ENCODE assay signal across 19 cellular contexts in genomic region chr6:160112628-160113294, GRCh38. TPM values are rescaled to one million over a fixed set of nuclear protein-coding genes. Genes with fewer than 3 reads are reported as not detected.
A peak's percentile ranks its signal among the peaks of the same experiment; 100 is the strongest.
DNase-seq lines count a peak whose midpoint lies in the region; ATAC-seq and TF ChIP-seq lines count a peak whose summit lies in the region.
"Had no signal": no experiment of that assay in that cellular context is flagged by ENCODE, and none has a peak within 500 bp of the region (broad histone marks: within the 10 kb centered on the region; RNA-seq: fewer than 3 reads in every experiment).

No MANE protein-coding gene starts in this region.

- peaks cover 22% of the 10 kb centered on the region for H3K36me3 Mint-ChIP-seq in stimulated activated naive CD8-positive, alpha-beta T cell treated with anti-CD3 and anti-CD28 coated beads, Interleukin-15, Interleukin-2, amounts not matched to agents 100 ng/mL and 50 ng/mL, for 24 hours (ENCODE audit: low read depth)
- H3K36me3 Mint-ChIP-seq in nephron progenitor cell (ENCODE audit: low read depth), result peaks cover 33% of the 10 kb centered on the region

- H2AFZ ChIP-seq in PC-9, result no peak overlapping the region

- no peak for ATAC-seq in stimulated activated naive CD8-positive, alpha-beta T cell treated with anti-CD3 and anti-CD28 coated beads, Interleukin-15, Interleukin-2, amounts not matched to agents 100 U/mL and 50 U/mL, for 24 hours
- ATAC-seq in HG02763 (IDR thresholded peaks at IDR 0.05; ENCODE audit: unreplicated experiment), result no peak
- ATAC-seq: A549, GM12878 had no signal

- H3K9me3 Mint-ChIP-seq in stimulated activated naive CD8-positive, alpha-beta T cell treated with anti-CD3 and anti-CD28 coated beads, Interleukin-15, Interleukin-2, amounts not matched to agents 100 ng/mL and 50 ng/mL, for 24 hours, result peaks cover 1% of the 10 kb centered on the region
- H3K9me3 Mint-ChIP-seq in nephron progenitor cell, result peaks cover 7% of the 10 kb centered on the region
- H3K9me3 Mint-ChIP-seq: IgD-negative memory B cell had no signal

- no peaks in the 10 kb centered on the region for H3K27me3 Mint-ChIP-seq in stimulated activated naive CD8-positive, alpha-beta T cell treated with anti-CD3 and anti-CD28 coated beads, Interleukin-15, Interleukin-2, amounts not matched to agents 100 ng/mL and 50 ng/mL, for 24 hours
- peaks cover 3% of the 10 kb centered on the region for H3K27me3 Mint-ChIP-seq in nephron progenitor cell (ENCODE audit: low read depth, poor library complexity)
- H3K27me3 Mint-ChIP-seq: IgD-negative memory B cell had no signal

- H3K36me3 ChIP-seq in PC-9 (ENCODE audit: low read depth), result no peaks in the 10 kb centered on the region

- H3K27ac ChIP-seq in PC-9, result no peak overlapping the region
- H3K27ac ChIP-seq: A549; BLaER1 treated with 17β-estradiol and CSF1 and Interleukin-3, amounts not matched to agents 10 nM and 100 nM had no signal

- H3K4me2 ChIP-seq in PC-9, result no peak overlapping the region
- H3K4me2 ChIP-seq: A549; BLaER1 treated with 17β-estradiol and CSF1 and Interleukin-3, amounts not matched to agents 10 nM and 100 nM had no signal

- H3K27me3 ChIP-seq in PC-9 (ENCODE audit: insufficient read depth, low read depth), result no peaks in the 10 kb centered on the region
- H3K27me3 ChIP-seq: BLaER1 treated with 17β-estradiol and CSF1 and Interleukin-3, amounts not matched to agents 10 nM and 100 nM had no signal

- peak overlapping the region; percentile 23 for H3K27ac Mint-ChIP-seq in stimulated activated naive CD8-positive, alpha-beta T cell treated with anti-CD3 and anti-CD28 coated beads, Interleukin-15, Interleukin-2, amounts not matched to agents 100 ng/mL and 50 ng/mL, for 24 hours
- H3K27ac Mint-ChIP-seq in nephron progenitor cell, result peak overlapping the region; percentile 19
- H3K27ac Mint-ChIP-seq: IgD-negative memory B cell had no signal

- H3K4me3 Mint-ChIP-seq in stimulated activated naive CD8-positive, alpha-beta T cell treated with anti-CD3 and anti-CD28 coated beads, Interleukin-15, Interleukin-2, amounts not matched to agents 100 ng/mL and 50 ng/mL, for 24 hours, result no peak overlapping the region
- H3K4me3 Mint-ChIP-seq in nephron progenitor cell, result no peak overlapping the region
- H3K4me3 Mint-ChIP-seq: IgD-negative memory B cell had no signal

- H3K4me3 ChIP-seq in epithelial cell of esophagus (ENCODE audit: low read length), result no peak overlapping the region
- H3K4me3 ChIP-seq in PC-9, result no peak overlapping the region
- H3K4me3 ChIP-seq: A549; BLaER1 treated with 17β-estradiol and CSF1 and Interleukin-3, amounts not matched to agents 10 nM and 100 nM; GM12878 had no signal

- no peaks in the 10 kb centered on the region for H4K20me1 ChIP-seq in PC-9 (ENCODE audit: insufficient read depth)
- H4K20me1 ChIP-seq: BLaER1 treated with 17β-estradiol and CSF1 and Interleukin-3, amounts not matched to agents 10 nM and 100 nM had no signal

- H3K4me1 ChIP-seq in PC-9 (replicated peaks; ENCODE audit: insufficient read depth), result no peaks in the 10 kb centered on the region
- H3K4me1 ChIP-seq: A549; BLaER1 treated with 17β-estradiol and CSF1 and Interleukin-3, amounts not matched to agents 10 nM and 100 nM had no signal

- CTCF ChIA-PET in PC-9 (lab: Charles Lee), result no interaction called here

- H3K4me1 Mint-ChIP-seq in stimulated activated naive CD8-positive, alpha-beta T cell treated with anti-CD3 and anti-CD28 coated beads, Interleukin-15, Interleukin-2, amounts not matched to agents 100 ng/mL and 50 ng/mL, for 24 hours (ENCODE audit: low read depth), result no peaks in the 10 kb centered on the region
- H3K4me1 Mint-ChIP-seq in nephron progenitor cell, result peaks cover 4% of the 10 kb centered on the region
- H3K4me1 Mint-ChIP-seq: IgD-negative memory B cell had no signal

- TF ChIP-seq CTCF in epithelial cell of esophagus (IDR thresholded peaks at IDR 0.05; ENCODE audit: insufficient read depth, low read depth, low read length, missing control alignments) (no peak), nephron progenitor cell (IDR thresholded peaks at IDR 0.05) (no peak), PC-9 (conservative IDR thresholded peaks at IDR 0.05) (no peak)

- POLR2A ChIA-PET in PC-9 (lab: Charles Lee; ENCODE audit: unreplicated experiment), result no interaction called here

- H3F3A ChIP-seq in PC-9 (ENCODE audit: insufficient read depth, low read depth), result no peaks in the 10 kb centered on the region

- no peaks in the 10 kb centered on the region for H3K9me2 ChIP-seq in PC-9 (ENCODE audit: insufficient read depth)

- intact Hi-C loops in PC-9 (cut with micrococcal nuclease; ENCODE audit: unreplicated experiment), result no loop called here

- DNase-seq in stimulated activated naive CD8-positive, alpha-beta T cell treated with anti-CD3 and anti-CD28 coated beads, Interleukin-15, Interleukin-2, amounts not matched to agents 100 U/mL and 50 U/mL, for 24 hours, result no peak
- DNase-seq in epithelial cell of esophagus (ENCODE audit: low read depth) (peak; percentile 40), nephron progenitor cell (no peak), GOT3 (lab: John Stamatoyannopoulos, UW) (no peak), PC-9 (no peak)
- DNase-seq: DMS79 treated with DMSO at 0.1 percent for 48 hours, GDM1, H7, NCI-H1105 treated with DMSO at 0.1 percent for 48 hours, NCI-H1694 treated with DMSO at 0.1 percent for 48 hours, NCI-H2107, NCI-H526 treated with DMSO at 0.1 percent for 48 hours, SIG-M5 had no signal

- H3K79me2 ChIP-seq in PC-9 (ENCODE audit: low read depth), result no peaks in the 10 kb centered on the region

- BruUV-seq in PC-9 (replicated peaks; lab: Mats Ljungman, UMichigan), result no TSS peak

- no peaks in the 10 kb centered on the region for H3K9me3 ChIP-seq in PC-9 (ENCODE audit: insufficient read depth, low read depth)
- H3K9me3 ChIP-seq: A549 had no signal

RNA-seq across cellular contexts. Expression of gene SLC22A1, which starts 8.9 kb away (rescaled TPM):
- total RNA-seq in PC-9 (2021), result 0.25 TPM in 1 of 2 replicates, not detected in the other
